ENCODE assay signal across 8 cellular contexts in genomic region chr17:78759203-78759968, GRCh38. TPM values are rescaled to one million over a fixed set of nuclear protein-coding genes. Genes with fewer than 3 reads are reported as not detected.
DNase-seq lines count a peak whose midpoint lies in the region; ATAC-seq and TF ChIP-seq lines count a peak whose summit lies in the region.

No MANE protein-coding gene starts in this region.

- H3K36me3 Mint-ChIP-seq in activated CD4-positive, alpha-beta memory T cell treated with anti-CD3 and anti-CD28 coated beads for 36 hours, result peaks cover 27% of the 10 kb centered on the region

- peaks cover 82% of the 10 kb centered on the region for H3K4me1 Mint-ChIP-seq in activated CD4-positive, alpha-beta memory T cell treated with anti-CD3 and anti-CD28 coated beads for 36 hours (ENCODE audit: low read depth)

- ATAC-seq in HG03439 (IDR thresholded peaks at IDR 0.05; ENCODE audit: unreplicated experiment), result no peak

- TF ChIP-seq CTCF in BE2C (IDR thresholded peaks at IDR 0.05; ENCODE audit: low read depth, low read length), result no peak
- TF ChIP-seq CTCF in HFF-Myc (IDR thresholded peaks at IDR 0.05; ENCODE audit: low read depth, low read length, missing control alignments), result no peak
- no peak for TF ChIP-seq CTCF in fibroblast of pulmonary artery (IDR thresholded peaks at IDR 0.05; ENCODE audit: low read length, missing control alignments)

- H3K9me3 ChIP-seq in BE2C, result no peaks in the 10 kb centered on the region

- CTCF ChIA-PET in activated CD4-positive, alpha-beta memory T cell treated with anti-CD3 and anti-CD28 coated beads for 36 hours (lab: Charles Lee), result interaction anchor here (0.8 to 3.3 kb wide), 5 partner anchors 10 to 15 kb away, joined by 3 to 15 read pairs (median 8); no protein-coding TSS in a partner anchor

- POLR2A ChIA-PET in activated CD4-positive, alpha-beta memory T cell treated with anti-CD3 and anti-CD28 coated beads for 36 hours (lab: Charles Lee), result interaction anchor here (1.1 to 18.1 kb wide), 4 partner anchors 11 to 45 kb away, joined by 3 to 481 read pairs (median 35); partner anchors contain the start of gene CYTH1

- peak overlapping the region; percentile 68 for H3K4me3 Mint-ChIP-seq in activated CD4-positive, alpha-beta memory T cell treated with anti-CD3 and anti-CD28 coated beads for 36 hours

- H3K4me3 ChIP-seq in BE2C (ENCODE audit: low read depth, low read length) (no peak overlapping the region), HFF-Myc (replicated peaks; ENCODE audit: low read depth, low read length) (no peak overlapping the region), fibroblast of pulmonary artery (replicated peaks; ENCODE audit: low read depth, low read length) (no peak overlapping the region), skin epidermis (no peak overlapping the region)

- peak overlapping the region; percentile 98 for H3K27ac Mint-ChIP-seq in activated CD4-positive, alpha-beta memory T cell treated with anti-CD3 and anti-CD28 coated beads for 36 hours

- peak; percentile 61 for DNase-seq in BE2C
- peak; percentile 36 for DNase-seq in HFF-Myc (ENCODE audit: extremely low read depth, low read depth)
- peak; percentile 40 for DNase-seq in NCI-H2171 (lab: John Stamatoyannopoulos, UW)
- peak; percentile 85 for DNase-seq in activated CD4-positive, alpha-beta memory T cell treated with anti-CD3 and anti-CD28 coated beads for 36 hours
- DNase-seq in fibroblast of pulmonary artery (ENCODE audit: low read depth), result peak; percentile 92
- DNase-seq in DMS114 treated with DMSO at 0.1 percent for 48 hours (lab: John Stamatoyannopoulos, UW; ENCODE audit: unreplicated experiment), result no peak

- H3K9me3 Mint-ChIP-seq in activated CD4-positive, alpha-beta memory T cell treated with anti-CD3 and anti-CD28 coated beads for 36 hours, result peaks cover 2% of the 10 kb centered on the region

- peak overlapping the region in 18 of 21 experiments; percentile 1 to 89 (median 64) for H3K27ac ChIP-seq in skin epidermis

- H3K27me3 Mint-ChIP-seq in activated CD4-positive, alpha-beta memory T cell treated with anti-CD3 and anti-CD28 coated beads for 36 hours, result no peaks in the 10 kb centered on the region

- no peaks in the 10 kb centered on the region for H3K27me3 ChIP-seq in BE2C

- peaks cover 9% of the 10 kb centered on the region for H3K4me1 ChIP-seq in BE2C

- intact Hi-C loops in activated CD4-positive, alpha-beta memory T cell treated with anti-CD3 and anti-CD28 coated beads for 36 hours (cut with micrococcal nuclease), result loop anchor here (1.0 to 2.0 kb wide), 3 partner anchors 11 to 15 kb away; no protein-coding TSS in a partner anchor

- no peaks in the 10 kb centered on the region; the same call in 1 of the 2 replicates for H3K36me3 ChIP-seq in BE2C

RNA-seq across cellular contexts. Expression of gene CYTH1, which starts 22.7 kb away (rescaled TPM):
- 51.1 TPM for polyA plus RNA-seq in BE2C (2012; ENCODE audit: insufficient read depth, insufficient read length, low read depth)
- total RNA-seq in activated CD4-positive, alpha-beta memory T cell treated with anti-CD3 and anti-CD28 coated beads for 36 hours, result 100 to 1,000 TPM; 184 to 204 TPM
